Comparison of ENCODE assay signal across 20 cellular contexts in the genomic region with DNA sequence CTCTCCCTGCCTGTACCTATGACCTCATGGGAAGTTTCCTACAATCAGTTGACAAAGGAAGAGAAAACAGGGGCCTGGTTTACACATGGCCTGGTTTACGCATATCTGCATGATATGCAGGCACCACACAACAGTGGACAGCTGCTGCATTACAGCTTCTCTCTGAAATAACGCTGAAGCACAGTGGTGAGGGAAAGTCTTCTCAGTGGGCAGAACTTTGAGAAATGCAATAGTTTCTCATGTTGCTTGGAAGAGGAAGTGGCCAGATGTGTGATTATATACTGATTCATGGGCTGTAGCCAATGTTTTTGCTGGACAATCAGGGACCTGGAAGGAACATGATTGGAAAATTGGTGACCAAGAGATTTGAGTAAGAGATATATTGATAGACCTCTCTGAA.
"Had no signal": no experiment of that assay in that cellular context is flagged by ENCODE, and none has a peak within 500 bp of the region (broad histone marks: within the 10 kb centered on the region; RNA-seq: fewer than 3 reads in every experiment).

No MANE protein-coding gene starts in this region.

- H3K36me3 ChIP-seq: colonic mucosa, heart right ventricle, pancreas, tibial artery had no signal

- H3K27ac ChIP-seq: colonic mucosa, epithelial cell of prostate, heart right ventricle, pancreas, skin epidermis, tibial artery, VCaP had no signal

- H3K4me1 ChIP-seq: colonic mucosa, pancreas, tibial artery had no signal

- H3K27me3 ChIP-seq: colonic mucosa, heart right ventricle, pancreas, tibial artery had no signal

- DNase-seq: activated CD4-positive, alpha-beta T cell treated with anti-CD3 and anti-CD28 coated beads, Interleukin-2, amount 10 ng/mL, durations not matched to agents 7 days and 5 days; activated CD4-positive, CD25-positive, alpha-beta regulatory T cell treated with anti-CD3 and anti-CD28 coated beads, Interleukin-2, amount 50 U/mL, for 72 hours; activated CD8-positive, alpha-beta memory T cell treated with anti-CD3 and anti-CD28 coated beads, Interleukin-2, amount 10 ng/mL, durations not matched to agents 7 days and 5 days; activated CD8-positive, alpha-beta T cell treated with anti-CD3 and anti-CD28 coated beads for 36 hours; activated effector memory CD4-positive, alpha-beta T cell treated with anti-CD3 and anti-CD28 coated beads, Interleukin-2, amount 50 U/mL, for 16 hours; activated naive CD4-positive, alpha-beta T cell treated with anti-CD3 and anti-CD28 coated beads, Interleukin-2, amount 10 ng/mL, durations not matched to agents 7 days and 5 days; activated T-cell treated with anti-CD3 and anti-CD28 coated beads for 4 hours; amygdala; colonic mucosa; heart right ventricle; islet precursor cell; left cardiac atrium; pancreas; right cardiac atrium; stimulated activated CD4-positive, alpha-beta T cell treated with anti-CD3 and anti-CD28 coated beads, Interleukin-1b, Interleukin-23, amount 100 ng/mL, for 48 hours; stimulated activated naive CD8-positive, alpha-beta T cell treated with anti-CD3 and anti-CD28 coated beads, Interleukin-15, amount 100 ng/mL, for 72 hours; tibial artery had no signal

- H3K4me3 ChIP-seq: colonic mucosa, heart right ventricle, pancreas, skin epidermis, tibial artery had no signal

- ATAC-seq: activated CD8-positive, alpha-beta memory T cell treated with anti-CD3 and anti-CD28 coated beads, Interleukin-2, amount 10 ng/mL, durations not matched to agents 7 days and 5 days; activated CD8-positive, alpha-beta T cell treated with anti-CD3 and anti-CD28 coated beads for 36 hours; heart right ventricle; left cardiac atrium; right cardiac atrium; stimulated activated naive CD8-positive, alpha-beta T cell treated with anti-CD3 and anti-CD28 coated beads, Interleukin-15, amount 100 ng/mL, for 72 hours had no signal

- H3K9me3 ChIP-seq: colonic mucosa, heart right ventricle, pancreas, tibial artery had no signal
